ENCODE assay signal across 20 cellular contexts in the genomic region with DNA sequence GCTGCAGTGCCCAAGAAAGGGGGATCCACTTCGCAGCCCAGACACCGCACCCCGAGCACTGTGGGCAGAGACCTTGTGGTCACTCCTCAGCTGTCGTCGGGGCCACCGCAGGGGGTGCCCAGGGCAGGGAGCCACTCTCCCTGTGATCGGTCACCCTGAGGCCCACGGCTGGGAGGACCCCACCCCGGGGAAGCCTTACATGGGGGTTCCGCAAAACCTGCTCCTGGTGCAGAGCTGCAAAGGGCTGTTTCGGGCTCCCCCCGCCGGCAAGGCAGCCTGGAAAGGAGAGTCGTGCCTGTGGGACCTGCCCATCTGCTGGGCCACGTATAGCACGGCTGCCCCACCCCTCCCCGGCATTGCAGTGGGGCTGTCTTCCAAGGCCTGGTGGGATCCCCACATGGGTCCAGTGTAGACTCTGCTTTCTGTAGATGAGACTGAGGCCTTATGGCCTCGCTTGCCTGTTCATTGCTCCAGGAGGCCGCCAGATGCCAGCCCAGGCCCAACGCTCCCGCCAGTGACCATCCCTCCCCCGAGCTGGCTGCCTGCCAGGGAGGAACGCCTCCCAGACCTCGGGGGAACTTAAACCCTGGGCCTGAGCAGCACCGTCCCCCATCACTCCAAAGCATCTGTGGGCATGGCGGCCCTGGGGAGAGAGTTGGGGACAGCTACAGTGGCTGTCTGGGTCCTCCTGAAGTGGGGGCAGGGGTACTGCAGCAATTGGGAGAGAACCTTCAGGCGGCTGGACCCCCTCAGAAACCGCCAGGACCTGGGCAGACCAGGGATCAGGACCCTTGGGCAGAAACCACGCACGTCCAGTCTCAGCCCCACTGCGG. TPM values are rescaled to one million over a fixed set of nuclear protein-coding genes. Genes with fewer than 3 reads are reported as not detected.
A peak's percentile ranks its signal among the peaks of the same experiment; 100 is the strongest.
DNase-seq lines count a peak whose midpoint lies in the region; ATAC-seq and TF ChIP-seq lines count a peak whose summit lies in the region.
"Had no signal": no experiment of that assay in that cellular context is flagged by ENCODE, and none has a peak within 500 bp of the region (broad histone marks: within the 10 kb centered on the region; RNA-seq: fewer than 3 reads in every experiment).

No MANE protein-coding gene starts in this region.

- CTCF ChIA-PET in activated B cell treated with CpG ODN at 0.5 μM for 24 hours (lab: Charles Lee), result no interaction called here

- no peaks in the 10 kb centered on the region for H3K79me2 ChIP-seq in mesendoderm (ENCODE audit: control insufficient read depth, insufficient read depth, low read length)

- peaks cover 3% of the 10 kb centered on the region for H3K79me1 ChIP-seq in mesendoderm (ENCODE audit: low read length)

- H3K27me3 ChIP-seq in spleen (replicated peaks in 1 of 7) (peaks cover 0 to 9% (median 0%) of the 10 kb centered on the region in 7 donors), mesendoderm (ENCODE audit: insufficient read depth, low read length, poor library complexity) (no peaks in the 10 kb centered on the region)
- H3K27me3 ChIP-seq: ovary had no signal

- ATAC-seq in activated B cell treated with CpG ODN at 0.5 μM for 24 hours (ENCODE audit: low read depth), result no peak
- ATAC-seq: activated CD8-positive, alpha-beta T cell treated with anti-CD3 and anti-CD28 coated beads, Interleukin-2, amount 10 ng/mL, durations not matched to agents 7 days and 5 days had no signal

- no peaks in the 10 kb centered on the region for H3K9me3 Mint-ChIP-seq in activated B cell treated with CpG ODN at 0.5 μM for 24 hours
- H3K9me3 Mint-ChIP-seq in CD14-positive monocyte, result peaks cover 0 to 2% (median 0%) of the 10 kb centered on the region in 7 donors

- H3K9me3 ChIP-seq in spleen, result no peaks in the 10 kb centered on the region
- H3K9me3 ChIP-seq: ovary had no signal

- H3K27me3 Mint-ChIP-seq in activated B cell treated with CpG ODN at 0.5 μM for 24 hours, result no peaks in the 10 kb centered on the region
- H3K27me3 Mint-ChIP-seq in CD14-positive monocyte (ENCODE audit: low read depth in 3 of 3), result peaks cover 1 to 2% (median 2%) of the 10 kb centered on the region in 3 donors
- H3K27me3 Mint-ChIP-seq: CD4-positive, alpha-beta memory T cell had no signal

- peaks cover 5 to 61% (median 37%) of the 10 kb centered on the region in 6 donors for H3K4me1 ChIP-seq in spleen
- peaks cover 2% of the 10 kb centered on the region for H3K4me1 ChIP-seq in mesendoderm (ENCODE audit: control insufficient read depth, low read depth, low read length)

- H2AK5ac ChIP-seq in mesendoderm (ENCODE audit: low read length), result no peak overlapping the region

- H3K4ac ChIP-seq in mesendoderm (ENCODE audit: low read depth, low read length), result no peak overlapping the region

- no peak overlapping the region for H3K4me2 ChIP-seq in mesendoderm (ENCODE audit: low read length)

- POLR2A ChIA-PET in activated B cell treated with CpG ODN at 0.5 μM for 24 hours (lab: Charles Lee), result interaction anchor here (1.1 kb wide), 1 partner anchor 39 kb away, joined by 3 read pairs; no protein-coding TSS in a partner anchor

- no peak overlapping the region for H3K23ac ChIP-seq in mesendoderm (ENCODE audit: low read length)

- H3K4me3 ChIP-seq in spleen (peak overlapping the region in 1 of 8 donors; percentile 4), mesendoderm (ENCODE audit: low read length) (no peak overlapping the region)
- H3K4me3 ChIP-seq: ovary had no signal

- WGBS in spleen, 5 donors, result 74 to 85% (median 80%) methylated on average over 23 to 31 of the region's 31 CpGs
- no CpG with 5 or more reads among the region's 31 CpGs for WGBS in mesendoderm (ENCODE audit: extremely low coverage, insufficient coverage, low lambda C conversion rate)

- H3K4me1 Mint-ChIP-seq in activated B cell treated with CpG ODN at 0.5 μM for 24 hours (peaks cover 9% of the 10 kb centered on the region), CD14-positive monocyte (peaks cover 24% of the 10 kb centered on the region)
- H3K4me1 Mint-ChIP-seq: endodermal cell had no signal

- no peak for TF ChIP-seq POLR2A in spleen (IDR thresholded peaks at IDR 0.05)

- H2BK120ac ChIP-seq in mesendoderm (ENCODE audit: low read depth, low read length), result no peak overlapping the region

- H3K36me3 ChIP-seq in spleen (peaks cover 0 to 62% (median 12%) of the 10 kb centered on the region in 6 donors), mesendoderm (ENCODE audit: control insufficient read depth, insufficient read depth, low read length) (no peaks in the 10 kb centered on the region)
- H3K36me3 ChIP-seq: ovary had no signal

- no peak for TF ChIP-seq CTCF in activated B cell treated with CpG ODN at 0.5 μM for 24 hours (IDR thresholded peaks at IDR 0.05)
- no peak for TF ChIP-seq CTCF in spleen (IDR thresholded peaks at IDR 0.05 in 8 of 11, conservative IDR thresholded peaks at IDR 0.05 in 3 of 11)
- TF ChIP-seq CTCF in CD14-positive monocyte (IDR thresholded peaks at IDR 0.05), result no peak

- no peak overlapping the region for H4K8ac ChIP-seq in mesendoderm (ENCODE audit: low read depth, low read length)

- intact Hi-C loops in activated B cell treated with CpG ODN at 0.5 μM for 24 hours (cut with micrococcal nuclease), result loop anchor here (5.0 kb wide), 1 partner anchor 38 kb away; a partner anchor contains a TSS
- intact Hi-C loops in spleen (cut with DNase I; ENCODE audit: low total_unique reads), result no loop called here
- intact Hi-C loops in CD14-positive monocyte (cut with micrococcal nuclease), result loop anchor here (5.0 to 10.0 kb wide), 4 partner anchors 37 to 120 kb away; a partner anchor contains a TSS

- H2BK15ac ChIP-seq in mesendoderm (replicated peaks; ENCODE audit: low read depth), result no peak overlapping the region

- peak overlapping the region; percentile 4 for H3K27ac Mint-ChIP-seq in activated B cell treated with CpG ODN at 0.5 μM for 24 hours
- H3K27ac Mint-ChIP-seq in CD14-positive monocyte, result peak overlapping the region in 2 of 7 donors; percentile 48 to 71
- H3K27ac Mint-ChIP-seq: activated CD8-positive, alpha-beta T cell treated with anti-CD3 and anti-CD28 coated beads, Interleukin-2, amount 10 ng/mL, durations not matched to agents 7 days and 5 days; endodermal cell had no signal

- no peak overlapping the region for H3K9ac ChIP-seq in mesendoderm (ENCODE audit: low read length)

- H3K27ac ChIP-seq in spleen (peak overlapping the region in 7 of 8 donors; percentile 3 to 77 (median 55)), mesendoderm (ENCODE audit: low read depth, low read length) (no peak overlapping the region)
- H3K27ac ChIP-seq: 22Rv1, ovary had no signal

- H3K36me3 Mint-ChIP-seq in activated B cell treated with CpG ODN at 0.5 μM for 24 hours (ENCODE audit: low read depth), result peaks cover 16% of the 10 kb centered on the region
- H3K36me3 Mint-ChIP-seq in CD14-positive monocyte, result peaks cover 22 to 33% of the 10 kb centered on the region in 2 donors

- H3K4me3 Mint-ChIP-seq in activated B cell treated with CpG ODN at 0.5 μM for 24 hours, result no peak overlapping the region
- H3K4me3 Mint-ChIP-seq in CD14-positive monocyte, result no peak overlapping the region

- no peak overlapping the region for H4K5ac ChIP-seq in mesendoderm (ENCODE audit: low read length)

- peak in 2 of 3 experiments; percentile 44 to 68 for DNase-seq in NCI-H1417 (lab: John Stamatoyannopoulos, UW)
- DNase-seq in NCI-H1417 treated with DMSO at 0.1 percent for 48 hours (lab: John Stamatoyannopoulos, UW), result no peak
- DNase-seq in NCI-H2171 treated with DMSO at 0.1 percent for 48 hours (lab: John Stamatoyannopoulos, UW), result peak; percentile 42
- DNase-seq in activated B cell treated with CpG ODN at 0.5 μM for 24 hours, result no peak
- no peak for DNase-seq in spleen
- DNase-seq in CD14-positive monocyte (ENCODE audit: low spot score), result no peak
- DNase-seq in mesendoderm, result no peak
- no peak for DNase-seq in C1 segment of cervical spinal cord (lab: John Stamatoyannopoulos, UW)
- DNase-seq: activated CD8-positive, alpha-beta T cell treated with anti-CD3 and anti-CD28 coated beads, Interleukin-2, amount 10 ng/mL, durations not matched to agents 7 days and 5 days; CD4-positive, alpha-beta memory T cell; central memory CD4-positive, alpha-beta T cell; endodermal cell; NCI-H1105; NCI-H226; stimulated activated CD4-positive, alpha-beta T cell treated with anti-CD3 and anti-CD28 coated beads, Interleukin-4, amount 100 ng/mL, for 24 hours; stimulated activated CD8-positive, alpha-beta memory T cell treated with anti-CD3 and anti-CD28 coated beads, Interleukin-4, amount 100 ng/mL, for 48 hours had no signal

- no peak overlapping the region for H3K56ac ChIP-seq in mesendoderm (ENCODE audit: low read length)

- H3K18ac ChIP-seq in mesendoderm (ENCODE audit: low read length), result no peak overlapping the region

- H2BK5ac ChIP-seq in mesendoderm (ENCODE audit: low read length), result no peak overlapping the region

RNA-seq across cellular contexts. Expression of a gene that starts 1.6 kb away (rescaled TPM):
- total RNA-seq in activated B cell treated with CpG ODN at 0.5 μM for 24 hours (27.1 and 28.9 TPM in 2 replicates), spleen (10 to 100 TPM; 15.8 to 29.8 (median 22.7) TPM)
- polyA plus RNA-seq in spleen (10 to 100 TPM; 20.5 to 24.0 (median 22.0) TPM), CD14-positive monocyte (10 to 100 TPM; 10.5 to 20.5 TPM)
- polyA plus RNA-seq in mesendoderm (2013, experiment 1 of 2), result 18.9 TPM
- polyA plus RNA-seq in mesendoderm (2013, experiment 2 of 2), result 19.7 TPM

RNA-seq across cellular contexts. Expression of a gene that starts 8.3 kb away (rescaled TPM):
- total RNA-seq in activated B cell treated with CpG ODN at 0.5 μM for 24 hours, result 0.83 and 0.89 TPM in 2 replicates
- total RNA-seq in spleen, result 10 to 100 TPM; 11.6 to 25.5 (median 19.5) TPM
- polyA plus RNA-seq in spleen, result 10 to 100 TPM in 2 of 3 donors, 1 to 10 TPM in 1; 5.7 to 17.3 (median 16.1) TPM
- 10 to 100 TPM; 34.3 to 41.4 TPM for polyA plus RNA-seq in CD14-positive monocyte
- 0.29 TPM for polyA plus RNA-seq in mesendoderm (2013, experiment 1 of 2)
- 0.20 TPM for polyA plus RNA-seq in mesendoderm (2013, experiment 2 of 2)
- total RNA-seq: SK-MEL-5 had no signal

RNA-seq across cellular contexts. Expression of a gene that starts 34.8 kb away (rescaled TPM):
- 20.0 and 22.2 TPM in 2 replicates for total RNA-seq in activated B cell treated with CpG ODN at 0.5 μM for 24 hours
- total RNA-seq in spleen, result 10 to 100 TPM in 4 of 7 donors, 1 to 10 TPM in 3; 6.4 to 14.5 (median 10.3) TPM
- 10 to 100 TPM in 1 of 3 donors, 1 to 10 TPM in 2; 4.6 to 13.6 (median 9.4) TPM for polyA plus RNA-seq in spleen
- 1 to 10 TPM in 1 of 2 donors, under 1 TPM in 1; 0.59 to 1.2 TPM for polyA plus RNA-seq in CD14-positive monocyte
- polyA plus RNA-seq in mesendoderm (2013, experiment 1 of 2), result 12.5 TPM
- polyA plus RNA-seq in mesendoderm (2013, experiment 2 of 2), result 12.5 TPM

RNA-seq across cellular contexts. Expression of a gene that starts 37.8 kb away (rescaled TPM):
- 1.9 and 2.6 TPM in 2 replicates for total RNA-seq in activated B cell treated with CpG ODN at 0.5 μM for 24 hours
- total RNA-seq in spleen, result 10 to 100 TPM in 5 of 7 donors, 1 to 10 TPM in 2; 9.5 to 27.9 (median 14.3) TPM
- polyA plus RNA-seq in spleen, result 10 to 100 TPM in 1 of 3 donors, 1 to 10 TPM in 2; 4.5 to 20.5 (median 9.3) TPM
- polyA plus RNA-seq in CD14-positive monocyte, result under 1 TPM; 0.67 to 0.73 TPM
- polyA plus RNA-seq in mesendoderm (2013, experiment 1 of 2), result 8.2 TPM
- polyA plus RNA-seq in mesendoderm (2013, experiment 2 of 2), result 8.6 TPM
- total RNA-seq: OCI-LY7 had no signal

RNA-seq across cellular contexts. Expression of a gene that starts 45.3 kb away (rescaled TPM):
- 89.4 and 101 TPM in 2 replicates for total RNA-seq in activated B cell treated with CpG ODN at 0.5 μM for 24 hours
- total RNA-seq in spleen, result 10 to 100 TPM; 38.5 to 67.4 (median 58.7) TPM
- polyA plus RNA-seq in spleen, result 10 to 100 TPM; 45.6 to 78.5 (median 70.1) TPM
- polyA plus RNA-seq in CD14-positive monocyte, result 1 to 10 TPM; 3.3 to 9.6 TPM
- polyA plus RNA-seq in mesendoderm (2013, experiment 1 of 2), result 83.3 TPM
- 82.0 TPM for polyA plus RNA-seq in mesendoderm (2013, experiment 2 of 2)

Comparison
In these comparisons a context has a peak if more than half of its experiments do, and no peak if none do; other contexts are left out.
1. DNase-seq: peak in NCI-H1417 (2 of 3) and NCI-H2171 treated with DMSO at 0.1 percent for 48 hours (single experiment); none in NCI-H1417 treated with DMSO at 0.1 percent for 48 hours (single experiment), activated B cell treated with CpG ODN at 0.5 μM for 24 hours (single experiment), spleen (single experiment), CD14-positive monocyte (single experiment), mesendoderm (single experiment) and C1 segment of cervical spinal cord (0 of 14).